In genomic region chr15:76310470-76311070, GRCh38 we compare ENCODE assay signal across 8 cellular contexts. TPM values are rescaled to one million over a fixed set of nuclear protein-coding genes. Genes with fewer than 3 reads are reported as not detected.
DNase-seq lines count a peak whose midpoint lies in the region; ATAC-seq and TF ChIP-seq lines count a peak whose summit lies in the region.

No MANE protein-coding gene starts in this region.

- H3K9me3 Mint-ChIP-seq in HFFc6 (no peaks in the 10 kb centered on the region), chondrocyte (ENCODE audit: low read depth) (no peaks in the 10 kb centered on the region)

- ATAC-seq in lung (ENCODE audit: insufficient read depth, low FRiP score), result peak; percentile 3
- no peak for ATAC-seq in HG03521 (IDR thresholded peaks at IDR 0.05; ENCODE audit: unreplicated experiment)

- TF ChIP-seq CTCF in GM06990 (IDR thresholded peaks at IDR 0.05; ENCODE audit: insufficient read depth, low read length, poor library complexity, severe bottlenecking) (no peak), HFFc6 (IDR thresholded peaks at IDR 0.05) (no peak), chondrocyte (IDR thresholded peaks at IDR 0.05) (no peak), lung (IDR thresholded peaks at IDR 0.05; ENCODE audit: control extremely low read depth, extremely low read depth) (no peak), transverse colon (IDR thresholded peaks at IDR 0.05) (no peak)

- H3K27ac ChIP-seq in lung (ENCODE audit: low read depth in 1 of 2, low read length in 1 of 2) (peak overlapping the region; percentile 82 to 91), transverse colon (peak overlapping the region; percentile 84 to 93 (median 88))

- no peaks in the 10 kb centered on the region for H3K27me3 ChIP-seq in GM06990 (replicated peaks; ENCODE audit: control insufficient read depth, insufficient read depth, low read length)
- H3K27me3 ChIP-seq in lung (ENCODE audit: control insufficient read depth, insufficient read depth), result no peaks in the 10 kb centered on the region
- no peaks in the 10 kb centered on the region for H3K27me3 ChIP-seq in transverse colon

- 1% methylated on average over 16 of the region's 16 CpGs for WGBS in lung, 2 donors
- 1% methylated on average over 11 of the region's 16 CpGs; no CpG with 5 or more reads in 1 of the 2 donors for WGBS in transverse colon (ENCODE audit: low coverage in 1 of 2), 2 donors

- DNase-seq in GM06990 (ENCODE audit: extremely low read depth, insufficient read length) (no peak), HFFc6 (no peak), OCI-M1 (lab: John Stamatoyannopoulos, UW) (peak; percentile 66), chondrocyte (ENCODE audit: low spot score) (no peak), lung (ENCODE audit: low spot score) (no peak), transverse colon (no peak)
- no peak for DNase-seq in activated CD8-positive, alpha-beta memory T cell treated with anti-CD3 and anti-CD28 coated beads, Interleukin-2, amount 50 U/mL, for 4 hours

- 0 out of 2 replicates have a peak, but pooled peaks cover 4% of the 10 kb centered on the region for H3K36me3 Mint-ChIP-seq in HFFc6 (ENCODE audit: low read depth)
- peaks cover 2% of the 10 kb centered on the region for H3K36me3 Mint-ChIP-seq in chondrocyte (ENCODE audit: low read depth)

- intact Hi-C loops in transverse colon (cut with DNase I; ENCODE audit: low total_unique reads), result loop anchor here (1.0 kb wide), 1 partner anchor 118 kb away; no protein-coding TSS in a partner anchor

- no peak for TF ChIP-seq EP300 in transverse colon (IDR thresholded peaks at IDR 0.05; ENCODE audit: low read depth)

- H3K9me3 ChIP-seq in lung (ENCODE audit: control insufficient read depth in 2 of 2, insufficient read depth in 1 of 2, low read length in 1 of 2) (no peaks in the 10 kb centered on the region), transverse colon (no peaks in the 10 kb centered on the region)

- H3K36me3 ChIP-seq in GM06990 (ENCODE audit: control insufficient read depth, insufficient read depth, low read length), result no peaks in the 10 kb centered on the region
- H3K36me3 ChIP-seq in lung (ENCODE audit: control insufficient read depth in 2 of 2, insufficient read depth in 2 of 2, low read length in 2 of 2), result no peaks in the 10 kb centered on the region
- no peaks in the 10 kb centered on the region for H3K36me3 ChIP-seq in transverse colon

- peak overlapping the region; percentile 96 for H3K4me3 ChIP-seq in GM06990 (replicated peaks; ENCODE audit: low read depth, low read length)
- peak overlapping the region; percentile 87 for H3K4me3 ChIP-seq in lung
- peak overlapping the region; percentile 41 to 85 (median 63) for H3K4me3 ChIP-seq in transverse colon

- H3K27me3 Mint-ChIP-seq in HFFc6 (ENCODE audit: insufficient read depth) (no peaks in the 10 kb centered on the region), chondrocyte (ENCODE audit: low read depth) (no peaks in the 10 kb centered on the region)

- H3K4me3 Mint-ChIP-seq in HFFc6, result peak overlapping the region; percentile 93
- H3K4me3 Mint-ChIP-seq in chondrocyte (ENCODE audit: unreplicated experiment), result peak overlapping the region; percentile 87

- H3K4me1 ChIP-seq in lung (ENCODE audit: control insufficient read depth in 2 of 2, insufficient read depth in 2 of 2, low read length in 2 of 2), result peaks cover 4 to 16% of the 10 kb centered on the region in 2 donors
- H3K4me1 ChIP-seq in transverse colon, result peaks cover 4 to 21% (median 10%) of the 10 kb centered on the region in 4 donors

- no peak for TF ChIP-seq POLR2A in transverse colon (IDR thresholded peaks at IDR 0.05)

- in situ Hi-C loops in transverse colon (cut with MboI; ENCODE audit: low pct_ligation_motif_present in 1 of 4, low pct_unique_long_range_greater_than_20kb in 1 of 4, low sequenced_read_pairs in 3 of 4), result no loop called here

- peak overlapping the region; percentile 93 for H3K27ac Mint-ChIP-seq in HFFc6
- H3K27ac Mint-ChIP-seq in chondrocyte (ENCODE audit: unreplicated experiment), result peak overlapping the region; percentile 95

- H3K4me1 Mint-ChIP-seq in HFFc6 (ENCODE audit: low read depth) (peaks cover 47% of the 10 kb centered on the region), chondrocyte (ENCODE audit: low read depth) (peaks cover 40% of the 10 kb centered on the region)

RNA-seq across cellular contexts. Expression of gene ETFA, which starts 0.7 kb away (rescaled TPM):
- total RNA-seq in HFFc6 (2021; fragmentation: NEBNext Ultra II Directional; extraction: Animal tissue kit (Norgen Biotek cat#: 25700)), result 100 to 1,000 TPM; 127 to 161 (median 146) TPM
- 111 to 120 TPM (median 117 TPM) in 3 replicates for total RNA-seq in chondrocyte
- total RNA-seq in lung, result 10 to 100 TPM; 80.5 to 87.0 TPM
- 10 to 100 TPM; 54.5 to 96.4 TPM for polyA plus RNA-seq in lung
- 100 to 1,000 TPM in 3 of 4 donors, 10 to 100 TPM in 1; 65.8 to 195 (median 159) TPM for total RNA-seq in transverse colon

RNA-seq across cellular contexts. Expression of gene ISL2, which starts 26.0 kb away (rescaled TPM):
- 1 to 10 TPM; 3.7 to 6.6 (median 5.0) TPM for total RNA-seq in HFFc6 (2021; fragmentation: NEBNext Ultra II Directional; extraction: Animal tissue kit (Norgen Biotek cat#: 25700))
- total RNA-seq in chondrocyte (not detected in 3 replicates), lung (under 1 TPM in 1 of 2 donors, not detected in 1; 0.86 TPM), transverse colon (1 to 10 TPM in 2 of 4 donors, not detected in 2; 1.3 to 1.4 TPM)
- polyA plus RNA-seq in lung, result under 1 TPM; 0.22 to 0.38 TPM
